Comparison of ENCODE assay signal across 8 cellular contexts in genomic region chr2:113370478-113371091, GRCh38.
DNase-seq lines count a peak whose midpoint lies in the region; ATAC-seq and TF ChIP-seq lines count a peak whose summit lies in the region.

No MANE protein-coding gene starts in this region.

- H3K27ac Mint-ChIP-seq in T-cell (peak overlapping the region in 1 of 2 donors; percentile 64), MCF 10A (ENCODE audit: low read depth, unreplicated experiment) (no peak overlapping the region)

- H4K20me1 ChIP-seq in HCT116 (ENCODE audit: insufficient read depth), result no peaks in the 10 kb centered on the region

- BruUV-seq in HCT116 (replicated peaks; lab: Mats Ljungman, UMichigan) (no TSS peak), MCF 10A (replicated peaks; lab: Mats Ljungman, UMichigan) (no TSS peak)

- no peaks in the 10 kb centered on the region for H3K9me2 ChIP-seq in HCT116 (ENCODE audit: insufficient read depth)

- H3K79me2 ChIP-seq in HCT116 (ENCODE audit: insufficient read depth, low read length), result no peaks in the 10 kb centered on the region

- intact Hi-C loops in HCT116 (cut with micrococcal nuclease) (loop anchor here (1.0 kb wide), 4 partner anchors 121 to 290 kb away; no protein-coding TSS in a partner anchor), MCF 10A (cut with micrococcal nuclease) (loop anchor here (1.0 kb wide), 3 partner anchors 121 to 232 kb away; no protein-coding TSS in a partner anchor)

- H3K4me1 Mint-ChIP-seq in T-cell (peaks cover 5 to 8% (median 6%) of the 10 kb centered on the region in 3 donors), MCF 10A (ENCODE audit: insufficient read depth, unreplicated experiment) (peaks cover 7% of the 10 kb centered on the region)

- H2AFZ ChIP-seq in HCT116 (ENCODE audit: low read depth, low read length, poor library complexity, severe bottlenecking), result peak overlapping the region; percentile 81

- H3K9me3 Mint-ChIP-seq in T-cell, result no peaks in the 10 kb centered on the region
- H3K9me3 Mint-ChIP-seq in MCF 10A (ENCODE audit: unreplicated experiment), result no peaks in the 10 kb centered on the region

- RAD21 ChIA-PET in HCT116 (lab: Charles Lee; ENCODE audit: low non-redundant PET in 1 of 2, low total read pairs in 2 of 2, uncharacterized antibody in 2 of 2, unreplicated experiment in 2 of 2), result interaction anchor here in 1 of 2 experiments (0.6 to 1.3 kb wide), 6 partner anchors 120 to 429 kb away, joined by 3 to 9 read pairs (median 4); no protein-coding TSS in a partner anchor

- no peak overlapping the region for H3K9ac ChIP-seq in HCT116 (ENCODE audit: low read length)

- H3K36me3 Mint-ChIP-seq in T-cell, result no peaks in the 10 kb centered on the region
- peaks cover 7% of the 10 kb centered on the region for H3K36me3 Mint-ChIP-seq in MCF 10A (ENCODE audit: insufficient read depth, unreplicated experiment)

- TF ChIP-seq POLR2A in HCT116 (IDR thresholded peaks at IDR 0.05; ENCODE audit: borderline replicate concordance, extremely low read depth, insufficient read depth, insufficient read length), result no peak

- POLR2A ChIA-PET in HCT116 (lab: Charles Lee), result interaction anchor here (1.3 kb wide), 1 partner anchor 166 kb away, joined by 4 read pairs; no protein-coding TSS in a partner anchor
- POLR2A ChIA-PET in T-cell (lab: Charles Lee), result no interaction called here
- POLR2A ChIA-PET in MCF 10A (lab: Yijun Ruan, JAX), result interaction anchor here (0.6 to 2.0 kb wide), 4 partner anchors 42 to 171 kb away, joined by 3 to 8 read pairs (median 3); no protein-coding TSS in a partner anchor

- TF ChIP-seq CTCF in HCT116 (IDR thresholded peaks at IDR 0.05 in 2 of 3, conservative IDR thresholded peaks at IDR 0.05 in 1 of 3; ENCODE audit: borderline replicate concordance in 1 of 3, insufficient read depth in 1 of 3, low read depth in 2 of 3, low read length in 2 of 3), result peak; percentile 55 to 97 (median 68)
- peak; percentile 76 for TF ChIP-seq CTCF in MCF 10A (IDR thresholded peaks at IDR 0.05; ENCODE audit: unreplicated experiment)
- peak; percentile 58 for TF ChIP-seq CTCF in kidney epithelial cell (IDR thresholded peaks at IDR 0.05; ENCODE audit: insufficient read depth, low read length, poor library complexity, severe bottlenecking)

- H3K4me3 Mint-ChIP-seq in T-cell (no peak overlapping the region), MCF 10A (ENCODE audit: unreplicated experiment) (no peak overlapping the region)

- no peaks in the 10 kb centered on the region for H3K27me3 ChIP-seq in HCT116 (ENCODE audit: insufficient read depth, low read length)
- H3K27me3 ChIP-seq in kidney epithelial cell (ENCODE audit: control insufficient read depth, insufficient read depth, low read length), result no peaks in the 10 kb centered on the region

- peak overlapping the region; percentile 17; the same call in 1 of the 2 replicates for H3K4me2 ChIP-seq in HCT116 (ENCODE audit: low read length)

- no peak overlapping the region for H3K27ac ChIP-seq in HCT116 (ENCODE audit: low read depth, low read length)

- peak; percentile 97 for TF ChIP-seq RAD21 in HCT116 (IDR thresholded peaks at IDR 0.05; ENCODE audit: low read depth)

- ATAC-seq in HCT116 (peak; percentile 97), T-cell (replicated peaks in 1 of 4) (peak; percentile 89 to 97 (median 94)), GM21825 (IDR thresholded peaks at IDR 0.05; ENCODE audit: unreplicated experiment) (no peak)

- CTCF ChIA-PET in HCT116 (lab: Charles Lee) (interaction anchor here (0.7 to 2.3 kb wide), 13 partner anchors 113 to 234 kb away, joined by 3 to 40 read pairs (median 5); no protein-coding TSS in a partner anchor), T-cell (lab: Charles Lee) (interaction anchor here (0.6 to 2.0 kb wide), 10 partner anchors 14 to 233 kb away, joined by 3 to 23 read pairs (median 4); no protein-coding TSS in a partner anchor), MCF 10A (lab: Yijun Ruan, JAX) (interaction anchor here (0.6 to 4.6 kb wide), 48 partner anchors 8 to 413 kb away, joined by 3 to 143 read pairs (median 4); no protein-coding TSS in a partner anchor)

- peak; percentile 86 for DNase-seq in AG20443 (ENCODE audit: low spot score)
- DNase-seq in HCT116 (ENCODE audit: low read depth, low spot score), result peak; percentile 65
- peak; percentile 40 to 76 (median 58) for DNase-seq in T-cell
- DNase-seq in MCF 10A (ENCODE audit: unreplicated experiment), result peak; percentile 80
- DNase-seq in kidney epithelial cell (ENCODE audit: low read depth), result peak; percentile 64
- peak; percentile 30 to 33 for DNase-seq in stimulated activated CD4-positive, alpha-beta T cell treated with anti-CD3 and anti-CD28 coated beads, Interleukin-4, amount 100 ng/mL, for 48 hours (ENCODE audit: low read depth in 2 of 2)
- DNase-seq in SHP77 treated with DMSO at 0.1 percent for 48 hours (lab: John Stamatoyannopoulos, UW), result no peak

- H3K36me3 ChIP-seq in HCT116 (ENCODE audit: control insufficient read depth in 1 of 2, insufficient read depth in 2 of 2, low read length in 2 of 2), result no peaks in the 10 kb centered on the region
- no peaks in the 10 kb centered on the region for H3K36me3 ChIP-seq in kidney epithelial cell (ENCODE audit: control insufficient read depth, insufficient read depth, low read length)

- no peaks in the 10 kb centered on the region for H3K9me3 ChIP-seq in HCT116 (ENCODE audit: control insufficient read depth in 1 of 2, insufficient read depth in 1 of 2, low read depth in 1 of 2, low read length in 2 of 2)

- peaks cover 0 to 2% of the 10 kb centered on the region in 2 donors for H3K27me3 Mint-ChIP-seq in T-cell
- H3K27me3 Mint-ChIP-seq in MCF 10A (ENCODE audit: insufficient read depth, unreplicated experiment), result no peaks in the 10 kb centered on the region

- H3K4me3 ChIP-seq in HCT116 (replicated peaks in 1 of 2; ENCODE audit: low read depth in 1 of 2, low read length in 2 of 2) (no peak overlapping the region), kidney epithelial cell (ENCODE audit: low read depth, low read length) (no peak overlapping the region)

- peaks cover 0 to 4% of the 10 kb centered on the region in 2 experiments; a peak in 1 of 4 replicates for H3K4me1 ChIP-seq in HCT116 (ENCODE audit: control insufficient read depth in 1 of 2, insufficient read depth in 2 of 2, low read length in 2 of 2)

TF ChIP-seq in HCT116, 20 proteins besides CTCF, POLR2A, EP300 and RAD21:
- TF ChIP-seq ZNF274 (IDR thresholded peaks at IDR 0.05; ENCODE audit: low read depth, low read length) (no peak), ELF1 (IDR thresholded peaks at IDR 0.05; ENCODE audit: borderline replicate concordance, low read depth) (no peak), SP1 (IDR thresholded peaks at IDR 0.05; ENCODE audit: low read depth) (no peak), REST (IDR thresholded peaks at IDR 0.05; ENCODE audit: low read depth) (no peak), CBX3 (IDR thresholded peaks at IDR 0.05; ENCODE audit: low read depth) (0 out of 2 replicates have a peak, but pooled peaks have one; percentile 24), JUND (IDR thresholded peaks at IDR 0.05) (no peak), EGR1 (IDR thresholded peaks at IDR 0.05; ENCODE audit: low read depth) (no peak)
- TF ChIP-seq, protein P1, sequence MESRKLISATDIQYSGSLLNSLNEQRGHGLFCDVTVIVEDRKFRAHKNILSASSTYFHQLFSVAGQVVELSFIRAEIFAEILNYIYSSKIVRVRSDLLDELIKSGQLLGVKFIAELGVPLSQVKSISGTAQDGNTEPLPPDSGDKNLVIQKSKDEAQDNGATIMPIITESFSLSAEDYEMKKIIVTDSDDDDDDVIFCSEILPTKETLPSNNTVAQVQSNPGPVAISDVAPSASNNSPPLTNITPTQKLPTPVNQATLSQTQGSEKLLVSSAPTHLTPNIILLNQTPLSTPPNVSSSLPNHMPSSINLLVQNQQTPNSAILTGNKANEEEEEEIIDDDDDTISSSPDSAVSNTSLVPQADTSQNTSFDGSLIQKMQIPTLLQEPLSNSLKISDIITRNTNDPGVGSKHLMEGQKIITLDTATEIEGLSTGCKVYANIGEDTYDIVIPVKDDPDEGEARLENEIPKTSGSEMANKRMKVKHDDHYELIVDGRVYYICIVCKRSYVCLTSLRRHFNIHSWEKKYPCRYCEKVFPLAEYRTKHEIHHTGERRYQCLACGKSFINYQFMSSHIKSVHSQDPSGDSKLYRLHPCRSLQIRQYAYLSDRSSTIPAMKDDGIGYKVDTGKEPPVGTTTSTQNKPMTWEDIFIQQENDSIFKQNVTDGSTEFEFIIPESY (IDR thresholded peaks at IDR 0.05; ENCODE audit: extremely low read depth, insufficient replicate concordance, low read length), result no peak
- TF ChIP-seq, protein P2, sequence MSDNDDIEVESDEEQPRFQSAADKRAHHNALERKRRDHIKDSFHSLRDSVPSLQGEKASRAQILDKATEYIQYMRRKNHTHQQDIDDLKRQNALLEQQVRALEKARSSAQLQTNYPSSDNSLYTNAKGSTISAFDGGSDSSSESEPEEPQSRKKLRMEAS (IDR thresholded peaks at IDR 0.05), result peak; percentile 35; the same call in 1 of the 2 replicates

Comparison
In these comparisons a context has a peak if more than half of its experiments do, and no peak if none do; other contexts are left out.
1. POLR2A ChIA-PET loops: an anchor here in HCT116 (1.3 kb wide) and MCF 10A (0.6 to 2.0 kb wide); none called in T-cell.